ENCODE assay signal across 27 cellular contexts in genomic region chr1:218461351-218461750, GRCh38.
A peak's percentile ranks its signal among the peaks of the same experiment; 100 is the strongest.
DNase-seq lines count a peak whose midpoint lies in the region; ATAC-seq and TF ChIP-seq lines count a peak whose summit lies in the region.
"Had no signal": no experiment of that assay in that cellular context is flagged by ENCODE, and none has a peak within 500 bp of the region (broad histone marks: within the 10 kb centered on the region; RNA-seq: fewer than 3 reads in every experiment).

No MANE protein-coding gene starts in this region.

- no peak for ATAC-seq in SK-N-SH treated with all-trans-retinoic acid at 6 μM for 48 hours
- ATAC-seq in activated naive CD4-positive, alpha-beta T cell treated with anti-CD3 and anti-CD28 coated beads, Interleukin-2, amount 50 U/mL, for 72 hours, result no peak

- 80% methylated on average over 1 of the region's 1 CpG for WGBS in SK-N-SH (ENCODE audit: low lambda C conversion rate)

- H3K27ac Mint-ChIP-seq in nephron, result peak overlapping the region in 2 of 3 experiments; percentile 96 to 97
- no peak overlapping the region for H3K27ac Mint-ChIP-seq in activated naive CD4-positive, alpha-beta T cell treated with anti-CD3 and anti-CD28 coated beads, Interleukin-2, amount 50 U/mL, for 72 hours
- H3K27ac Mint-ChIP-seq: B cell; CD4-positive, CD25-positive, alpha-beta regulatory T cell had no signal

- POLR2A ChIA-PET in SK-N-SH (lab: Yijun Ruan, JAX), result no interaction called here

- peak overlapping the region; percentile 89 to 95; a peak in 3 of 4 replicates for H3K27ac ChIP-seq in SK-N-SH (ENCODE audit: low read depth in 2 of 2, low read length in 1 of 2)
- peak overlapping the region; percentile 82 for H3K27ac ChIP-seq in brain microvascular endothelial cell
- no peak overlapping the region for H3K27ac ChIP-seq in breast epithelium
- H3K27ac ChIP-seq: 22Rv1, HL-60 had no signal

- peaks cover 4% of the 10 kb centered on the region for H3K9me3 Mint-ChIP-seq in nephron
- H3K9me3 Mint-ChIP-seq in activated naive CD4-positive, alpha-beta T cell treated with anti-CD3 and anti-CD28 coated beads, Interleukin-2, amount 50 U/mL, for 72 hours, result no peaks in the 10 kb centered on the region
- H3K9me3 Mint-ChIP-seq: CD4-positive, CD25-positive, alpha-beta regulatory T cell; HFFc6 had no signal

- DNase-seq in SK-N-SH (no peak), brain microvascular endothelial cell (no peak), BE2C (no peak), putamen (ENCODE audit: low spot score) (no peak), breast epithelium (ENCODE audit: low spot score in 2 of 2) (no peak)
- DNase-seq in activated naive CD4-positive, alpha-beta T cell treated with anti-CD3 and anti-CD28 coated beads, Interleukin-2, amount 50 U/mL, for 72 hours (ENCODE audit: low spot score in 2 of 2), result no peak
- DNase-seq: CD4-positive, CD25-positive, alpha-beta regulatory T cell; COR-L47; DMS 273 treated with DMSO at 0.1 percent for 48 hours; DND-41; H7; HFFc6; Karpas-422; NCI-H1092; NCI-H146; NCI-H2029 treated with DMSO at 0.1 percent for 48 hours; NCI-H2171 treated with DMSO at 0.1 percent for 48 hours; NCI-H446 treated with DMSO at 0.1 percent for 48 hours; NCI-H69; NK-92 treated with Interleukin-12 subunit alpha and Interleukin-12 subunit beta, amount 100 ng/mL, for 24 hours; OCI-M1; SHP77 had no signal

- no peaks in the 10 kb centered on the region for H3K27me3 Mint-ChIP-seq in nephron (ENCODE audit: low read depth)
- H3K27me3 Mint-ChIP-seq: B cell had no signal

- H4K20me1 ChIP-seq in SK-N-SH (ENCODE audit: insufficient read depth), result no peaks in the 10 kb centered on the region

- H3K79me2 ChIP-seq in SK-N-SH (ENCODE audit: insufficient read depth), result no peaks in the 10 kb centered on the region

- H3K27me3 ChIP-seq in SK-N-SH (ENCODE audit: insufficient read depth) (no peaks in the 10 kb centered on the region), brain microvascular endothelial cell (replicated peaks) (no peaks in the 10 kb centered on the region), BE2C (no peaks in the 10 kb centered on the region), breast epithelium (no peaks in the 10 kb centered on the region)

- TF ChIP-seq CTCF in SK-N-SH (IDR thresholded peaks at IDR 0.05), result no peak
- TF ChIP-seq CTCF in brain microvascular endothelial cell (IDR thresholded peaks at IDR 0.05; ENCODE audit: low read depth, low read length, missing control alignments), result no peak
- no peak for TF ChIP-seq CTCF in nephron (IDR thresholded peaks at IDR 0.05; ENCODE audit: unreplicated experiment in 3 of 3)
- TF ChIP-seq CTCF in BE2C (IDR thresholded peaks at IDR 0.05; ENCODE audit: low read depth, low read length), result no peak
- no peak for TF ChIP-seq CTCF in breast epithelium (IDR thresholded peaks at IDR 0.05)

- no peak for TF ChIP-seq EP300 in SK-N-SH (IDR thresholded peaks at IDR 0.05; ENCODE audit: borderline replicate concordance in 1 of 2, low read depth in 1 of 2, low read length in 1 of 2)

- H3K36me3 Mint-ChIP-seq in nephron (ENCODE audit: low read depth), result no peaks in the 10 kb centered on the region
- no peaks in the 10 kb centered on the region for H3K36me3 Mint-ChIP-seq in activated naive CD4-positive, alpha-beta T cell treated with anti-CD3 and anti-CD28 coated beads, Interleukin-2, amount 50 U/mL, for 72 hours
- H3K36me3 Mint-ChIP-seq: CD4-positive, CD25-positive, alpha-beta regulatory T cell had no signal

- H3F3A ChIP-seq in SK-N-SH (replicated peaks; ENCODE audit: insufficient read depth), result peaks cover 23% of the 10 kb centered on the region

- no peak for TF ChIP-seq RAD21 in SK-N-SH (IDR thresholded peaks at IDR 0.05; ENCODE audit: low read length)

- H3K9me2 ChIP-seq in SK-N-SH, result no peaks in the 10 kb centered on the region

- H3K36me3 ChIP-seq in SK-N-SH (replicated peaks in 1 of 2; ENCODE audit: control insufficient read depth in 1 of 2, insufficient read depth in 2 of 2, low read length in 1 of 2), result no peaks in the 10 kb centered on the region
- H3K36me3 ChIP-seq in brain microvascular endothelial cell (replicated peaks), result no peaks in the 10 kb centered on the region
- H3K36me3 ChIP-seq in BE2C, result no peaks in the 10 kb centered on the region
- no peaks in the 10 kb centered on the region for H3K36me3 ChIP-seq in breast epithelium

- CTCF ChIA-PET in SK-N-SH (lab: Yijun Ruan, JAX), result interaction anchor here (1.0 kb wide), 1 partner anchor 15 kb away, joined by 3 read pairs; no protein-coding TSS in a partner anchor

- 0 out of 2 replicates have a peak overlapping the region, but pooled peaks have one; percentile 16 for H2AFZ ChIP-seq in SK-N-SH (ENCODE audit: low read depth)

- no peak overlapping the region for H3K4me3 Mint-ChIP-seq in nephron
- H3K4me3 Mint-ChIP-seq: B cell; CD4-positive, CD25-positive, alpha-beta regulatory T cell; HFFc6 had no signal

- in situ Hi-C loops in brain microvascular endothelial cell (cut with HindIII; ENCODE audit: low pct_ligation_motif_present, low sequenced_read_pairs), result no loop called here

- no peaks in the 10 kb centered on the region for H3K9me3 ChIP-seq in SK-N-SH
- H3K9me3 ChIP-seq in BE2C, result no peaks in the 10 kb centered on the region
- no peaks in the 10 kb centered on the region for H3K9me3 ChIP-seq in breast epithelium

- no peak overlapping the region for H3K4me2 ChIP-seq in SK-N-SH

- H3K4me1 ChIP-seq in SK-N-SH (ENCODE audit: control insufficient read depth in 1 of 2, insufficient read depth in 2 of 2, low read depth in 1 of 2, low read length in 1 of 2) (peaks cover 31 to 44% of the 10 kb centered on the region in 2 experiments), BE2C (no peaks in the 10 kb centered on the region), breast epithelium (no peaks in the 10 kb centered on the region)

- TF ChIP-seq POLR2A in breast epithelium (IDR thresholded peaks at IDR 0.05), result no peak

- peaks cover 63% of the 10 kb centered on the region for H3K4me1 Mint-ChIP-seq in nephron
- H3K4me1 Mint-ChIP-seq: CD4-positive, CD25-positive, alpha-beta regulatory T cell had no signal

- intact Hi-C loops in breast epithelium (cut with DNase I; ENCODE audit: low total_unique reads), result no loop called here

- H3K9ac ChIP-seq in SK-N-SH, result no peak overlapping the region

- H3K4me3 ChIP-seq in SK-N-SH (ENCODE audit: low read depth in 2 of 2, low read length in 1 of 2) (no peak overlapping the region), brain microvascular endothelial cell (ENCODE audit: low read depth, low read length) (no peak overlapping the region), BE2C (ENCODE audit: low read depth, low read length) (no peak overlapping the region), breast epithelium (no peak overlapping the region)

TF ChIP-seq in SK-N-SH, 30 proteins besides CTCF, POLR2A, EP300 and RAD21 (continues in another document):
- TF ChIP-seq JUND (IDR thresholded peaks at IDR 0.05), result no peak
- no peak for TF ChIP-seq FOXM1 (IDR thresholded peaks at IDR 0.05; ENCODE audit: low read depth)
- no peak for TF ChIP-seq GATA2 (CRISPR knock-in tag; IDR thresholded peaks at IDR 0.05)

TF ChIP-seq in SK-N-SH treated with all-trans-retinoic acid at 6 μM for 48 hours, 23 proteins besides CTCF, POLR2A, EP300 and RAD21:
- TF ChIP-seq CSRNP3 (CRISPR knock-in tag; IDR thresholded peaks at IDR 0.05) (no peak), ESRRG (CRISPR knock-in tag; IDR thresholded peaks at IDR 0.05) (no peak), ISL1 (CRISPR knock-in tag; IDR thresholded peaks at IDR 0.05) (no peak)

Comparison
In these comparisons a context has a peak if more than half of its experiments do, and no peak if none do; other contexts are left out.
1. H3K27ac ChIP-seq: peak in SK-N-SH (2 of 2) and brain microvascular endothelial cell (single experiment); none in breast epithelium (0 of 2).
2. H3K27ac Mint-ChIP-seq: peak in nephron (2 of 3); none in activated naive CD4-positive, alpha-beta T cell treated with anti-CD3 and anti-CD28 coated beads, Interleukin-2, amount 50 U/mL, for 72 hours (0 of 2).